22 cellular contexts compared by ENCODE assay signal in genomic region chr11:68416070-68416578, GRCh38. TPM values are rescaled to one million over a fixed set of nuclear protein-coding genes. Genes with fewer than 3 reads are reported as not detected.
A peak's percentile ranks its signal among the peaks of the same experiment; 100 is the strongest.
DNase-seq lines count a peak whose midpoint lies in the region; FAIRE-seq and TF ChIP-seq lines count a peak whose summit lies in the region.
"Had no signal": no experiment of that assay in that cellular context is flagged by ENCODE, and none has a peak within 500 bp of the region (broad histone marks: within the 10 kb centered on the region; RNA-seq: fewer than 3 reads in every experiment).

No MANE protein-coding gene starts in this region.

- H3K9me3 Mint-ChIP-seq in H9 (no peaks in the 10 kb centered on the region), chondrocyte (ENCODE audit: low read depth) (no peaks in the 10 kb centered on the region), neural progenitor cell (no peaks in the 10 kb centered on the region)
- H3K9me3 Mint-ChIP-seq: CD4-positive, alpha-beta memory T cell; GM23338 had no signal

- H3K9me3 ChIP-seq in H9 (ENCODE audit: control insufficient read depth, low read depth, low read length) = no peaks in the 10 kb centered on the region
- no peaks in the 10 kb centered on the region for H3K9me3 ChIP-seq in neural progenitor cell (ENCODE audit: low read depth)
- no peaks in the 10 kb centered on the region for H3K9me3 ChIP-seq in sigmoid colon
- H3K9me3 ChIP-seq: A549, BE2C, HAP-1 had no signal

- H3K27me3 Mint-ChIP-seq in H9 (ENCODE audit: low read depth) (no peaks in the 10 kb centered on the region), chondrocyte (ENCODE audit: low read depth) (no peaks in the 10 kb centered on the region), neural progenitor cell (ENCODE audit: insufficient read depth, low read depth) (no peaks in the 10 kb centered on the region)
- H3K27me3 Mint-ChIP-seq: CD4-positive, alpha-beta memory T cell had no signal

- H3K36me3 ChIP-seq in neural progenitor cell = no peaks in the 10 kb centered on the region
- H3K36me3 ChIP-seq in sigmoid colon = peaks cover 38 to 81% (median 44%) of the 10 kb centered on the region in 4 donors

- no peak overlapping the region for H3K27ac ChIP-seq in H9 (ENCODE audit: insufficient read length, low read depth, low read length)
- no peak overlapping the region for H3K27ac ChIP-seq in neural progenitor cell
- no peak overlapping the region for H3K27ac ChIP-seq in sigmoid colon
- H3K27ac ChIP-seq: A549 had no signal

- H4K91ac ChIP-seq in H9 (ENCODE audit: insufficient read length, low read depth, low read length) = no peak overlapping the region

- H4K8ac ChIP-seq in H9 (replicated peaks; ENCODE audit: insufficient read length, low read depth, low read length) = no peak overlapping the region

- H4K20me1 ChIP-seq in H9 (ENCODE audit: control insufficient read depth, insufficient read depth, insufficient read length) (no peaks in the 10 kb centered on the region), neural progenitor cell (ENCODE audit: low read depth) (no peaks in the 10 kb centered on the region)

- no peak for TF ChIP-seq EP300 in sigmoid colon (IDR thresholded peaks at IDR 0.05)

- H3K4me3 ChIP-seq in neural progenitor cell (no peak overlapping the region), sigmoid colon (no peak overlapping the region)
- H3K4me3 ChIP-seq: A549, GM23338, HAP-1 had no signal

- no peak overlapping the region for H3T11ph ChIP-seq in H9 (ENCODE audit: low read length)

- H3K27me3 ChIP-seq in H9 (ENCODE audit: insufficient read depth, low read length) (no peaks in the 10 kb centered on the region), neural progenitor cell (no peaks in the 10 kb centered on the region), sigmoid colon (no peaks in the 10 kb centered on the region)
- H3K27me3 ChIP-seq: BE2C had no signal

- H3K9ac ChIP-seq in H9 (ENCODE audit: extremely low read depth, insufficient read length, low read length) (no peak overlapping the region), neural progenitor cell (no peak overlapping the region)

- no peak overlapping the region for H3K23ac ChIP-seq in H9 (ENCODE audit: insufficient read length, low read depth, low read length)

- H3K27ac Mint-ChIP-seq in H9 (peak overlapping the region in 2 of 3 experiments; percentile 40 to 53; a peak in 1 of 7 replicates), chondrocyte (ENCODE audit: unreplicated experiment) (peak overlapping the region; percentile 25), neural progenitor cell (peak overlapping the region; percentile 15)
- H3K27ac Mint-ChIP-seq: GM23338 had no signal

- intact Hi-C loops in sigmoid colon (cut with DNase I) = no loop called here

- FAIRE-seq in HTR-8/SVneo (lab: Jason Lieb, UNC) = no peak
- FAIRE-seq: A549, GM12891, GM18507 had no signal

- peaks cover 23 to 63% (median 55%) of the 10 kb centered on the region in 3 experiments; a peak in 6 of 7 replicates for H3K36me3 Mint-ChIP-seq in H9 (ENCODE audit: insufficient read depth in 1 of 3, low read depth in 3 of 3)
- H3K36me3 Mint-ChIP-seq in chondrocyte (ENCODE audit: low read depth) = peaks cover 25% of the 10 kb centered on the region
- peaks cover 25% of the 10 kb centered on the region for H3K36me3 Mint-ChIP-seq in neural progenitor cell
- H3K36me3 Mint-ChIP-seq: CD4-positive, alpha-beta memory T cell had no signal

- H2AK5ac ChIP-seq in H9 (ENCODE audit: insufficient read length, low read length) = no peak overlapping the region

- H2BK12ac ChIP-seq in H9 (ENCODE audit: insufficient read length, low read depth, low read length) = no peak overlapping the region

- no peak overlapping the region for H3K18ac ChIP-seq in H9 (ENCODE audit: insufficient read length, low read depth, low read length)

- no CpG with 5 or more reads among the region's 22 CpGs for WGBS in H9 (ENCODE audit: extremely low coverage, insufficient read length, low lambda C conversion rate)
- 96% methylated on average over 22 of the region's 22 CpGs for WGBS in sigmoid colon, 2 donors

- no peak for DNase-seq in H9
- DNase-seq in chondrocyte (ENCODE audit: low spot score) = no peak
- no peak for DNase-seq in neural progenitor cell (ENCODE audit: low spot score)
- no peak for DNase-seq in NCI-H446 treated with DMSO at 0.1 percent for 48 hours (lab: John Stamatoyannopoulos, UW)
- no peak for DNase-seq in HTR-8/SVneo (ENCODE audit: insufficient read length, low spot score)
- no peak for DNase-seq in sigmoid colon
- DNase-seq: 8988T; ACHN; AML-193; BE2C; C1 segment of cervical spinal cord; Calu3; CD4-positive, alpha-beta memory T cell; COR-L47; DMS53; DMS79 treated with DMSO at 0.1 percent for 48 hours; GF-D8 had no signal

- H3F3A ChIP-seq in neural progenitor cell (ENCODE audit: low read depth) = no peaks in the 10 kb centered on the region

- H3K4me3 Mint-ChIP-seq in H9 (no peak overlapping the region), chondrocyte (ENCODE audit: unreplicated experiment) (no peak overlapping the region), neural progenitor cell (no peak overlapping the region)
- H3K4me3 Mint-ChIP-seq: GM23338 had no signal

- H2AFZ ChIP-seq in H9 (ENCODE audit: low read length) = no peak overlapping the region
- H2AFZ ChIP-seq in neural progenitor cell (replicated peaks) = no peak overlapping the region
- H2AFZ ChIP-seq: GM23338 had no signal

- no peak overlapping the region for H2BK5ac ChIP-seq in H9 (ENCODE audit: insufficient read length, low read length)

- H4K5ac ChIP-seq in H9 (ENCODE audit: insufficient read length, low read depth, low read length) = no peak overlapping the region

- H3K23me2 ChIP-seq in H9 (ENCODE audit: insufficient read length, low read depth, low read length, poor library complexity, severe bottlenecking) = no peaks in the 10 kb centered on the region

- H2BK20ac ChIP-seq in H9 (ENCODE audit: low read depth, low read length, poor library complexity, severe bottlenecking) = no peak overlapping the region

- H3K4me2 ChIP-seq in H9 (ENCODE audit: insufficient read depth, insufficient read length, low read length) (no peak overlapping the region), neural progenitor cell (no peak overlapping the region)
- H3K4me2 ChIP-seq: A549, GM23338 had no signal

- TF ChIP-seq POLR2A in sigmoid colon (IDR thresholded peaks at IDR 0.05) = no peak

- no peak overlapping the region for H2BK15ac ChIP-seq in H9 (ENCODE audit: low read depth, low read length)

- H3K4me1 ChIP-seq in H9 (ENCODE audit: insufficient read depth, low read length) = no peaks in the 10 kb centered on the region
- no peaks in the 10 kb centered on the region for H3K4me1 ChIP-seq in neural progenitor cell
- H3K4me1 ChIP-seq in sigmoid colon = no peaks in the 10 kb centered on the region
- H3K4me1 ChIP-seq: A549, BE2C, HAP-1 had no signal

- no peaks in the 10 kb centered on the region for H3K79me1 ChIP-seq in H9 (ENCODE audit: insufficient read depth, low read depth, low read length, poor library complexity, severe bottlenecking)

- H2BK120ac ChIP-seq in H9 (ENCODE audit: low read depth, low read length, poor library complexity, severe bottlenecking) = no peak overlapping the region

- no peak overlapping the region for H3K14ac ChIP-seq in H9 (ENCODE audit: insufficient read depth, low read length)

- no peaks in the 10 kb centered on the region for H3K79me2 ChIP-seq in H9 (ENCODE audit: insufficient read depth, low read length)
- no peaks in the 10 kb centered on the region for H3K79me2 ChIP-seq in neural progenitor cell (ENCODE audit: low read depth)

- H3K4me1 Mint-ChIP-seq in H9 = no peaks in the 10 kb centered on the region
- no peaks in the 10 kb centered on the region for H3K4me1 Mint-ChIP-seq in chondrocyte (ENCODE audit: low read depth)
- peaks cover 8% of the 10 kb centered on the region for H3K4me1 Mint-ChIP-seq in neural progenitor cell
- H3K4me1 Mint-ChIP-seq: GM23338 had no signal

- TF ChIP-seq CTCF in H9 (conservative IDR thresholded peaks at IDR 0.05) = no peak
- no peak for TF ChIP-seq CTCF in chondrocyte (IDR thresholded peaks at IDR 0.05)
- no peak for TF ChIP-seq CTCF in neural progenitor cell (IDR thresholded peaks at IDR 0.05)
- TF ChIP-seq CTCF in sigmoid colon (IDR thresholded peaks at IDR 0.05) = no peak

- no peak overlapping the region for H3K56ac ChIP-seq in H9 (ENCODE audit: insufficient read length, low read depth, low read length)

- H3K4ac ChIP-seq in H9 (ENCODE audit: low read depth, low read length) = no peak overlapping the region

RNA-seq across cellular contexts. Expression of gene PPP6R3, which starts 44.4 kb away (rescaled TPM):
- total RNA-seq in H9 (2021) (138 and 139 TPM in 2 replicates), chondrocyte (73.4 to 76.1 TPM (median 75.1 TPM) in 3 replicates), neural progenitor cell (ENCODE audit: low replicate concordance) (162 and 197 TPM in 2 replicates), sigmoid colon (100 to 1,000 TPM; 133 to 157 (median 146) TPM)
- 10 to 100 TPM; 24.0 to 39.4 (median 31.0) TPM for polyA plus RNA-seq in sigmoid colon
